1 cellular context compared by ENCODE assay signal in genomic region chr1:34663031-34663430, GRCh38.
TF ChIP-seq lines count a peak whose summit lies in the region.

No MANE protein-coding gene starts in this region.

TF ChIP-seq in K562, 482 proteins besides CTCF, POLR2A, EP300 and RAD21 (continued from another document):
- 0 out of 2 replicates have a peak, but pooled peaks have one; percentile 9 for TF ChIP-seq PKNOX1 (IDR thresholded peaks at IDR 0.05)
- peak; percentile 9 for TF ChIP-seq CCNT2 (IDR thresholded peaks at IDR 0.05; ENCODE audit: borderline replicate concordance, extremely low read depth, insufficient read length, low read depth, low read length)
- peak; percentile 81 for TF ChIP-seq TEAD4 (IDR thresholded peaks at IDR 0.05; ENCODE audit: low read length)
- no peak for TF ChIP-seq TEAD4 (CRISPR knock-in tag; IDR thresholded peaks at IDR 0.05; ENCODE audit: borderline replicate concordance)
- TF ChIP-seq ARID1B (IDR thresholded peaks at IDR 0.05): peak; percentile 80
- TF ChIP-seq KLF16 (IDR thresholded peaks at IDR 0.05): peak; percentile 64; the same call in 1 of the 2 replicates
- peak; percentile 64; the same call in 1 of the 2 replicates for TF ChIP-seq NCOR1 (IDR thresholded peaks at IDR 0.05)
- no peak for TF ChIP-seq HSF4 (CRISPR knock-in tag; IDR thresholded peaks at IDR 0.05; ENCODE audit: borderline replicate concordance)
- TF ChIP-seq, protein P1, sequence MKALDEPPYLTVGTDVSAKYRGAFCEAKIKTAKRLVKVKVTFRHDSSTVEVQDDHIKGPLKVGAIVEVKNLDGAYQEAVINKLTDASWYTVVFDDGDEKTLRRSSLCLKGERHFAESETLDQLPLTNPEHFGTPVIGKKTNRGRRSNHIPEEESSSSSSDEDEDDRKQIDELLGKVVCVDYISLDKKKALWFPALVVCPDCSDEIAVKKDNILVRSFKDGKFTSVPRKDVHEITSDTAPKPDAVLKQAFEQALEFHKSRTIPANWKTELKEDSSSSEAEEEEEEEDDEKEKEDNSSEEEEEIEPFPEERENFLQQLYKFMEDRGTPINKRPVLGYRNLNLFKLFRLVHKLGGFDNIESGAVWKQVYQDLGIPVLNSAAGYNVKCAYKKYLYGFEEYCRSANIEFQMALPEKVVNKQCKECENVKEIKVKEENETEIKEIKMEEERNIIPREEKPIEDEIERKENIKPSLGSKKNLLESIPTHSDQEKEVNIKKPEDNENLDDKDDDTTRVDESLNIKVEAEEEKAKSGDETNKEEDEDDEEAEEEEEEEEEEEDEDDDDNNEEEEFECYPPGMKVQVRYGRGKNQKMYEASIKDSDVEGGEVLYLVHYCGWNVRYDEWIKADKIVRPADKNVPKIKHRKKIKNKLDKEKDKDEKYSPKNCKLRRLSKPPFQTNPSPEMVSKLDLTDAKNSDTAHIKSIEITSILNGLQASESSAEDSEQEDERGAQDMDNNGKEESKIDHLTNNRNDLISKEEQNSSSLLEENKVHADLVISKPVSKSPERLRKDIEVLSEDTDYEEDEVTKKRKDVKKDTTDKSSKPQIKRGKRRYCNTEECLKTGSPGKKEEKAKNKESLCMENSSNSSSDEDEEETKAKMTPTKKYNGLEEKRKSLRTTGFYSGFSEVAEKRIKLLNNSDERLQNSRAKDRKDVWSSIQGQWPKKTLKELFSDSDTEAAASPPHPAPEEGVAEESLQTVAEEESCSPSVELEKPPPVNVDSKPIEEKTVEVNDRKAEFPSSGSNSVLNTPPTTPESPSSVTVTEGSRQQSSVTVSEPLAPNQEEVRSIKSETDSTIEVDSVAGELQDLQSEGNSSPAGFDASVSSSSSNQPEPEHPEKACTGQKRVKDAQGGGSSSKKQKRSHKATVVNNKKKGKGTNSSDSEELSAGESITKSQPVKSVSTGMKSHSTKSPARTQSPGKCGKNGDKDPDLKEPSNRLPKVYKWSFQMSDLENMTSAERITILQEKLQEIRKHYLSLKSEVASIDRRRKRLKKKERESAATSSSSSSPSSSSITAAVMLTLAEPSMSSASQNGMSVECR (CRISPR knock-in tag; IDR thresholded peaks at IDR 0.05): no peak
- TF ChIP-seq PPARD (CRISPR knock-in tag; IDR thresholded peaks at IDR 0.05): no peak
- 0 out of 2 replicates have a peak, but pooled peaks have one; percentile 13 for TF ChIP-seq MAFG (tag; conservative IDR thresholded peaks at IDR 0.05)
TF ChIP-seq in K562: peak in this region for 45.
